In genomic region chr10:119871881-119872609, GRCh38 we compare ENCODE assay signal across 8 cellular contexts. TPM values are rescaled to one million over a fixed set of nuclear protein-coding genes. Genes with fewer than 3 reads are reported as not detected.
DNase-seq lines count a peak whose midpoint lies in the region; ATAC-seq, FAIRE-seq and TF ChIP-seq lines count a peak whose summit lies in the region.

No MANE protein-coding gene starts in this region.

- peak overlapping the region; percentile 72 for H4K8ac ChIP-seq in trophoblast cell (ENCODE audit: low read depth, low read length)

- H2BK12ac ChIP-seq in trophoblast cell (ENCODE audit: low read length) = no peak overlapping the region

- H3K14ac ChIP-seq in trophoblast cell (ENCODE audit: low read length) = peak overlapping the region; percentile 85

- H3K4me3 ChIP-seq in BLaER1 = peak overlapping the region; percentile 92
- peak overlapping the region; percentile 89 for H3K4me3 ChIP-seq in trophoblast cell (ENCODE audit: low read depth, low read length)

- H3K79me2 ChIP-seq in trophoblast cell (ENCODE audit: control insufficient read depth, insufficient read depth, low read length, poor library complexity) = peaks cover 27% of the 10 kb centered on the region

- peak overlapping the region; percentile 14 for H4K12ac ChIP-seq in trophoblast cell (ENCODE audit: low read depth, low read length)

- peak overlapping the region; percentile 36 for H2AK5ac ChIP-seq in trophoblast cell (ENCODE audit: low read length)

- no CpG with 5 or more reads among the region's 56 CpGs for WGBS in trophoblast cell (ENCODE audit: extremely low coverage, insufficient coverage, insufficient read length)

- peak overlapping the region; percentile 85 for H3K4me2 ChIP-seq in BLaER1
- H3K4me2 ChIP-seq in trophoblast cell (ENCODE audit: low read length) = peak overlapping the region; percentile 100

- peak overlapping the region; percentile 89 for H2BK5ac ChIP-seq in trophoblast cell (ENCODE audit: low read depth, low read length, poor library complexity)

- peak overlapping the region; percentile 67 for H2BK120ac ChIP-seq in trophoblast cell (ENCODE audit: insufficient read depth, low read length, poor library complexity)

- peak overlapping the region; percentile 95 for H4K91ac ChIP-seq in trophoblast cell (ENCODE audit: low read depth, low read length)

- peak; percentile 69 for FAIRE-seq in GM19239 (lab: Jason Lieb, UNC)

- H3K18ac ChIP-seq in trophoblast cell (ENCODE audit: low read length) = peak overlapping the region; percentile 85

- no peak overlapping the region for H3K23ac ChIP-seq in trophoblast cell (ENCODE audit: low read length)

- H3K4me1 ChIP-seq in BLaER1 (peaks cover 52% of the 10 kb centered on the region), trophoblast cell (ENCODE audit: control insufficient read depth in 1 of 2, insufficient read depth in 2 of 2, low read length in 2 of 2) (no peaks in the 10 kb centered on the region)

- peaks cover 51% of the 10 kb centered on the region for H4K20me1 ChIP-seq in BLaER1

- H2AFZ ChIP-seq in trophoblast cell (ENCODE audit: insufficient read depth, low read length, poor library complexity) = peak overlapping the region; percentile 76

- H3K9ac ChIP-seq in BLaER1 (peak overlapping the region; percentile 97), trophoblast cell (ENCODE audit: low read length) (peak overlapping the region; percentile 94)

- DNase-seq in GM19239 (ENCODE audit: insufficient read length, low spot score) = peak; percentile 33
- peak; percentile 45 for DNase-seq in activated T-helper 9 cell treated with anti-CD3 and anti-CD28 coated beads, Interleukin-2, amount 50 U/mL, for 16 hours (ENCODE audit: low read depth)
- peak; percentile 17 to 80 (median 57) for DNase-seq in head of caudate nucleus
- peak; percentile 46 to 72 for DNase-seq in trophoblast cell
- peak; percentile 54 for DNase-seq in ureter (ENCODE audit: low spot score)

- ATAC-seq in HG03378 (IDR thresholded peaks at IDR 0.05; ENCODE audit: unreplicated experiment) = peak; percentile 31

- H3K27ac ChIP-seq in BLaER1 (peak overlapping the region; percentile 98), trophoblast cell (ENCODE audit: low read depth, low read length) (peak overlapping the region; percentile 79)

- H3K9me3 ChIP-seq in BLaER1 = peaks cover 13% of the 10 kb centered on the region; the same call in 1 of the 2 replicates
- H3K9me3 ChIP-seq in trophoblast cell (ENCODE audit: insufficient read depth, low read depth, low read length) = no peaks in the 10 kb centered on the region

- H3K36me3 ChIP-seq in BLaER1 (peaks cover 25% of the 10 kb centered on the region), trophoblast cell (ENCODE audit: control insufficient read depth in 1 of 2, insufficient read depth in 2 of 2, low read length in 2 of 2) (no peaks in the 10 kb centered on the region)

- H3K27me3 ChIP-seq in BLaER1 (no peaks in the 10 kb centered on the region), trophoblast cell (ENCODE audit: insufficient read depth, low read length) (no peaks in the 10 kb centered on the region)

- intact Hi-C loops in head of caudate nucleus (cut with DNase I) = no loop called here

- peaks cover 11% of the 10 kb centered on the region for H3K79me1 ChIP-seq in trophoblast cell (ENCODE audit: low read length)

- peak overlapping the region; percentile 97 for H3K4ac ChIP-seq in trophoblast cell (ENCODE audit: low read depth, low read length)

TF ChIP-seq in PFSK-1, 5 proteins besides CTCF, POLR2A, EP300 and RAD21:
- no peak for TF ChIP-seq FOXP2 (optimal IDR thresholded peaks at IDR 0.05; ENCODE audit: borderline replicate concordance, extremely low read depth, extremely low read length, insufficient read depth)
- 0 out of 2 replicates have a peak, but pooled peaks have one; percentile 10 for TF ChIP-seq SIN3A (IDR thresholded peaks at IDR 0.05; ENCODE audit: borderline replicate concordance, insufficient read depth, low read length)
- TF ChIP-seq REST (IDR thresholded peaks at IDR 0.05; ENCODE audit: insufficient read depth in 1 of 2, low read depth in 2 of 2, low read length in 2 of 2) = no peak

RNA-seq across cellular contexts. Expression of gene MCMBP, which starts 0.6 kb away (rescaled TPM):
- 26.0 TPM for polyA plus RNA-seq in PFSK-1 (2012; ENCODE audit: insufficient read length, low read depth)
- polyA plus RNA-seq in trophoblast cell (2013) = 39.8 and 40.3 TPM in 2 replicates
- 48.9 TPM for total RNA-seq in ureter

RNA-seq across cellular contexts. Expression of gene SEC23IP, which starts 20.5 kb away (rescaled TPM):
- polyA plus RNA-seq in PFSK-1 (2012; ENCODE audit: insufficient read length, low read depth) = 25.0 TPM
- 46.1 and 50.7 TPM in 2 replicates for polyA plus RNA-seq in trophoblast cell (2013)
- total RNA-seq in ureter = 69.6 TPM

Comparison
In these comparisons a context has a peak if more than half of its experiments do, and no peak if none do; other contexts are left out.
1. Peak in every context shown above with its lines: DNase-seq, ATAC-seq, H3K4me3 ChIP-seq and H3K27ac ChIP-seq.